ENCODE assay signal across 8 cellular contexts in genomic region chr9:109974143-109974917, GRCh38.
DNase-seq lines count a peak whose midpoint lies in the region; ATAC-seq, FAIRE-seq and TF ChIP-seq lines count a peak whose summit lies in the region.

No MANE protein-coding gene starts in this region.

- no peaks in the 10 kb centered on the region for H3K36me3 ChIP-seq in smooth muscle cell (ENCODE audit: low read depth)

- no peak overlapping the region for H3K4me3 Mint-ChIP-seq in T-cell
- peak overlapping the region; percentile 33 for H3K4me3 Mint-ChIP-seq in memory B cell

- no peak overlapping the region for H2AFZ ChIP-seq in smooth muscle cell (ENCODE audit: low read depth)

- H3K79me2 ChIP-seq in smooth muscle cell (ENCODE audit: low read depth): no peaks in the 10 kb centered on the region

- no peaks in the 10 kb centered on the region for H3K27me3 ChIP-seq in smooth muscle cell (ENCODE audit: low read depth)

- H3K36me3 Mint-ChIP-seq in T-cell: no peaks in the 10 kb centered on the region
- peaks cover 5% of the 10 kb centered on the region for H3K36me3 Mint-ChIP-seq in memory B cell

- H3K27ac ChIP-seq in smooth muscle cell (ENCODE audit: low read depth): no peak overlapping the region

- no peak overlapping the region for H3K4me2 ChIP-seq in smooth muscle cell

- POLR2A ChIA-PET in T-cell (lab: Charles Lee): no interaction called here

- H3K9me3 ChIP-seq in smooth muscle cell (replicated peaks; ENCODE audit: low read depth): no peaks in the 10 kb centered on the region

- H3K4me3 ChIP-seq in smooth muscle cell: no peak overlapping the region

- no peaks in the 10 kb centered on the region for H3K9me3 Mint-ChIP-seq in T-cell
- H3K9me3 Mint-ChIP-seq in memory B cell: peaks cover 2% of the 10 kb centered on the region

- H3F3A ChIP-seq in smooth muscle cell (ENCODE audit: low read depth): no peaks in the 10 kb centered on the region

- H3K27ac Mint-ChIP-seq in T-cell (peak overlapping the region; percentile 62 to 76), memory B cell (peak overlapping the region; percentile 96)

- ATAC-seq in GM19043 (IDR thresholded peaks at IDR 0.05; ENCODE audit: low read depth, unreplicated experiment) (peak; percentile 72), HG02885 (IDR thresholded peaks at IDR 0.05; ENCODE audit: poor library complexity, unreplicated experiment) (peak; percentile 78), T-cell (replicated peaks in 1 of 4) (peak; percentile 51 to 69 (median 60)), memory B cell (ENCODE audit: low read depth) (peak; percentile 84)

- H3K4me1 ChIP-seq in smooth muscle cell (ENCODE audit: low read depth): no peaks in the 10 kb centered on the region

- H3K9ac ChIP-seq in smooth muscle cell (ENCODE audit: low read depth): no peak overlapping the region

- H3K27me3 Mint-ChIP-seq in T-cell (no peaks in the 10 kb centered on the region), memory B cell (no peaks in the 10 kb centered on the region)

- 97% methylated on average over 7 of the region's 7 CpGs for WGBS in smooth muscle cell (ENCODE audit: low lambda C conversion rate)

- H3K4me1 Mint-ChIP-seq in T-cell: peaks cover 38 to 52% (median 40%) of the 10 kb centered on the region in 3 donors
- H3K4me1 Mint-ChIP-seq in memory B cell: peaks cover 60% of the 10 kb centered on the region

- DNase-seq in T-cell (peak in 1 of 34 experiments; percentile 38), memory B cell (ENCODE audit: low spot score in 2 of 2) (peak; percentile 46 to 78), urothelium cell line (ENCODE audit: low spot score) (no peak), smooth muscle cell (lab: John Stamatoyannopoulos, UW; ENCODE audit: unreplicated experiment) (no peak), NCI-H2196 treated with DMSO at 0.1 percent for 48 hours (lab: John Stamatoyannopoulos, UW; ENCODE audit: unreplicated experiment) (no peak), NCI-H1105 treated with DMSO at 0.1 percent for 48 hours (lab: John Stamatoyannopoulos, UW) (no peak)

- no peak for FAIRE-seq in urothelium cell line (lab: Jason Lieb, UNC)

- H4K20me1 ChIP-seq in smooth muscle cell (ENCODE audit: low read depth): peaks cover 4% of the 10 kb centered on the region

- CTCF ChIA-PET in T-cell (lab: Charles Lee): no interaction called here

- TF ChIP-seq CTCF in smooth muscle cell (IDR thresholded peaks at IDR 0.05; ENCODE audit: borderline replicate concordance, insufficient read depth, poor library complexity, severe bottlenecking): no peak

Comparison
In these comparisons a context has a peak if more than half of its experiments do, and no peak if none do; other contexts are left out.
1. DNase-seq: peak in memory B cell (2 of 2); none in urothelium cell line (single experiment), smooth muscle cell (single experiment), NCI-H2196 treated with DMSO at 0.1 percent for 48 hours (single experiment) and NCI-H1105 treated with DMSO at 0.1 percent for 48 hours (single experiment).
2. Peak in every context shown above with its lines, with median percentiles within 50 percentile points of each other: ATAC-seq.